In genomic region chrX:110086162-110086915, GRCh38 we compare ENCODE assay signal across 1 cellular context.
TF ChIP-seq lines count a peak whose summit lies in the region.

No MANE protein-coding gene starts in this region.

TF ChIP-seq in IMR-90, 13 proteins besides CTCF, POLR2A, EP300 and RAD21 (continued from another document):
- TF ChIP-seq, protein P1, sequence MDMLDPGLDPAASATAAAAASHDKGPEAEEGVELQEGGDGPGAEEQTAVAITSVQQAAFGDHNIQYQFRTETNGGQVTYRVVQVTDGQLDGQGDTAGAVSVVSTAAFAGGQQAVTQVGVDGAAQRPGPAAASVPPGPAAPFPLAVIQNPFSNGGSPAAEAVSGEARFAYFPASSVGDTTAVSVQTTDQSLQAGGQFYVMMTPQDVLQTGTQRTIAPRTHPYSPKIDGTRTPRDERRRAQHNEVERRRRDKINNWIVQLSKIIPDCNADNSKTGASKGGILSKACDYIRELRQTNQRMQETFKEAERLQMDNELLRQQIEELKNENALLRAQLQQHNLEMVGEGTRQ (IDR thresholded peaks at IDR 0.05; ENCODE audit: low read depth, low read length), result no peak
- TF ChIP-seq, protein P2, sequence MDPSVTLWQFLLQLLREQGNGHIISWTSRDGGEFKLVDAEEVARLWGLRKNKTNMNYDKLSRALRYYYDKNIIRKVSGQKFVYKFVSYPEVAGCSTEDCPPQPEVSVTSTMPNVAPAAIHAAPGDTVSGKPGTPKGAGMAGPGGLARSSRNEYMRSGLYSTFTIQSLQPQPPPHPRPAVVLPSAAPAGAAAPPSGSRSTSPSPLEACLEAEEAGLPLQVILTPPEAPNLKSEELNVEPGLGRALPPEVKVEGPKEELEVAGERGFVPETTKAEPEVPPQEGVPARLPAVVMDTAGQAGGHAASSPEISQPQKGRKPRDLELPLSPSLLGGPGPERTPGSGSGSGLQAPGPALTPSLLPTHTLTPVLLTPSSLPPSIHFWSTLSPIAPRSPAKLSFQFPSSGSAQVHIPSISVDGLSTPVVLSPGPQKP (IDR thresholded peaks at IDR 0.05; ENCODE audit: borderline replicate concordance, low read depth, low read length), result no peak
- TF ChIP-seq SMC3 (IDR thresholded peaks at IDR 0.05; ENCODE audit: low read depth, low read length) (no peak), BHLHE40 (IDR thresholded peaks at IDR 0.05; ENCODE audit: low read depth, low read length) (no peak), CEBPB (IDR thresholded peaks at IDR 0.05; ENCODE audit: low read depth, low read length) (0 out of 2 replicates have a peak, but pooled peaks have one; percentile 14), MAFK (IDR thresholded peaks at IDR 0.05; ENCODE audit: low read depth, low read length) (peak; percentile 27), MAZ (IDR thresholded peaks at IDR 0.05; ENCODE audit: borderline replicate concordance, low read depth, low read length) (no peak)
TF ChIP-seq in IMR-90: peak in this region for 2.
